1 cellular context compared by ENCODE assay signal in the genomic region with DNA sequence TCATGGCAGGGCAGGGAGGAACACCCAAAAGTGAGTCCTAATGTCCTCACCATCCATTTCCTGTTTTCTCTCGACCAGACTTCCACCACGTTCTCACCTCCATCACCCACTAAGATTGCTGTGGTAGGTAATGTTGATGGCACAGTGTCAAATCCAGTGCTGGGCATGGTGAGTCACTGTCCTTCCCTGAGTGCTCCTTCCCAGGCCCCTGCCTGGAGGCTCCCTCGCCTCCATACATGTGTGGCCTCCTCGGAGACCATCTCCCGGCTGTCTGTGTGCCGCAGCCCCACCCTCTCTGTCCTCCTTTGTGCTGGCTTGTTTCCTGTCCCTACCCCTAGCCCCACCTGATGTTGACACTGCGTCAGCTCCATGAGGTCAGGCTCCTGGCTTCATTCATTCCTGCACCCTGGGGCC.
TF ChIP-seq lines count a peak whose summit lies in the region.

No MANE protein-coding gene starts in this region.

TF ChIP-seq in WTC11, 78 proteins besides CTCF, POLR2A, EP300 and RAD21:
- TF ChIP-seq NFATC4 (CRISPR knock-in tag; IDR thresholded peaks at IDR 0.05) (no peak), RORB (CRISPR knock-in tag; IDR thresholded peaks at IDR 0.05) (no peak), FOXK1 (CRISPR knock-in tag; IDR thresholded peaks at IDR 0.05) (no peak)
- TF ChIP-seq, protein P1, sequence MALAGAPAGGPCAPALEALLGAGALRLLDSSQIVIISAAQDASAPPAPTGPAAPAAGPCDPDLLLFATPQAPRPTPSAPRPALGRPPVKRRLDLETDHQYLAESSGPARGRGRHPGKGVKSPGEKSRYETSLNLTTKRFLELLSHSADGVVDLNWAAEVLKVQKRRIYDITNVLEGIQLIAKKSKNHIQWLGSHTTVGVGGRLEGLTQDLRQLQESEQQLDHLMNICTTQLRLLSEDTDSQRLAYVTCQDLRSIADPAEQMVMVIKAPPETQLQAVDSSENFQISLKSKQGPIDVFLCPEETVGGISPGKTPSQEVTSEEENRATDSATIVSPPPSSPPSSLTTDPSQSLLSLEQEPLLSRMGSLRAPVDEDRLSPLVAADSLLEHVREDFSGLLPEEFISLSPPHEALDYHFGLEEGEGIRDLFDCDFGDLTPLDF (CRISPR knock-in tag; IDR thresholded peaks at IDR 0.05) = no peak
- TF ChIP-seq, protein P2, sequence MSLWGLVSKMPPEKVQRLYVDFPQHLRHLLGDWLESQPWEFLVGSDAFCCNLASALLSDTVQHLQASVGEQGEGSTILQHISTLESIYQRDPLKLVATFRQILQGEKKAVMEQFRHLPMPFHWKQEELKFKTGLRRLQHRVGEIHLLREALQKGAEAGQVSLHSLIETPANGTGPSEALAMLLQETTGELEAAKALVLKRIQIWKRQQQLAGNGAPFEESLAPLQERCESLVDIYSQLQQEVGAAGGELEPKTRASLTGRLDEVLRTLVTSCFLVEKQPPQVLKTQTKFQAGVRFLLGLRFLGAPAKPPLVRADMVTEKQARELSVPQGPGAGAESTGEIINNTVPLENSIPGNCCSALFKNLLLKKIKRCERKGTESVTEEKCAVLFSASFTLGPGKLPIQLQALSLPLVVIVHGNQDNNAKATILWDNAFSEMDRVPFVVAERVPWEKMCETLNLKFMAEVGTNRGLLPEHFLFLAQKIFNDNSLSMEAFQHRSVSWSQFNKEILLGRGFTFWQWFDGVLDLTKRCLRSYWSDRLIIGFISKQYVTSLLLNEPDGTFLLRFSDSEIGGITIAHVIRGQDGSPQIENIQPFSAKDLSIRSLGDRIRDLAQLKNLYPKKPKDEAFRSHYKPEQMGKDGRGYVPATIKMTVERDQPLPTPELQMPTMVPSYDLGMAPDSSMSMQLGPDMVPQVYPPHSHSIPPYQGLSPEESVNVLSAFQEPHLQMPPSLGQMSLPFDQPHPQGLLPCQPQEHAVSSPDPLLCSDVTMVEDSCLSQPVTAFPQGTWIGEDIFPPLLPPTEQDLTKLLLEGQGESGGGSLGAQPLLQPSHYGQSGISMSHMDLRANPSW (CRISPR knock-in tag; conservative IDR thresholded peaks at IDR 0.05; ENCODE audit: low read depth) = no peak
- TF ChIP-seq, protein P3, sequence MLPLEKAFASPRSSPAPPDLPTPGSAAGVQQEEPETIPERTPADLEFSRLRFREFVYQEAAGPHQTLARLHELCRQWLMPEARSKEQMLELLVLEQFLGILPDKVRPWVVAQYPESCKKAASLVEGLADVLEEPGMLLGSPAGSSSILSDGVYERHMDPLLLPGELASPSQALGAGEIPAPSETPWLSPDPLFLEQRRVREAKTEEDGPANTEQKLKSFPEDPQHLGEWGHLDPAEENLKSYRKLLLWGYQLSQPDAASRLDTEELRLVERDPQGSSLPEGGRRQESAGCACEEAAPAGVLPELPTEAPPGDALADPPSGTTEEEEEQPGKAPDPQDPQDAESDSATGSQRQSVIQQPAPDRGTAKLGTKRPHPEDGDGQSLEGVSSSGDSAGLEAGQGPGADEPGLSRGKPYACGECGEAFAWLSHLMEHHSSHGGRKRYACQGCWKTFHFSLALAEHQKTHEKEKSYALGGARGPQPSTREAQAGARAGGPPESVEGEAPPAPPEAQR (CRISPR knock-in tag; IDR thresholded peaks at IDR 0.05) = no peak
- TF ChIP-seq, protein P4, sequence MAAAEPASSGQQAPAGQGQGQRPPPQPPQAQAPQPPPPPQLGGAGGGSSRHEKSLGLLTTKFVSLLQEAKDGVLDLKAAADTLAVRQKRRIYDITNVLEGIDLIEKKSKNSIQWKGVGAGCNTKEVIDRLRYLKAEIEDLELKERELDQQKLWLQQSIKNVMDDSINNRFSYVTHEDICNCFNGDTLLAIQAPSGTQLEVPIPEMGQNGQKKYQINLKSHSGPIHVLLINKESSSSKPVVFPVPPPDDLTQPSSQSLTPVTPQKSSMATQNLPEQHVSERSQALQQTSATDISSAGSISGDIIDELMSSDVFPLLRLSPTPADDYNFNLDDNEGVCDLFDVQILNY (CRISPR knock-in tag; IDR thresholded peaks at IDR 0.05) = no peak
